In genomic region chr11:11037162-11037732, GRCh38 we compare ENCODE assay signal across 15 cellular contexts.
DNase-seq lines count a peak whose midpoint lies in the region; ATAC-seq and TF ChIP-seq lines count a peak whose summit lies in the region.
"Had no signal": no experiment of that assay in that cellular context is flagged by ENCODE, and none has a peak within 500 bp of the region (broad histone marks: within the 10 kb centered on the region; RNA-seq: fewer than 3 reads in every experiment).

No MANE protein-coding gene starts in this region.

- no peaks in the 10 kb centered on the region for H3K27me3 ChIP-seq in right cardiac atrium (ENCODE audit: control insufficient read depth, insufficient read depth)
- H3K27me3 ChIP-seq in right atrium auricular region: no peaks in the 10 kb centered on the region
- H3K27me3 ChIP-seq in RWPE2 (ENCODE audit: insufficient read depth, poor library complexity, severe bottlenecking): no peaks in the 10 kb centered on the region
- H3K27me3 ChIP-seq: SJCRH30 had no signal

- no peaks in the 10 kb centered on the region for H3K36me3 Mint-ChIP-seq in mesothelial cell of epicardium
- H3K36me3 Mint-ChIP-seq in type B pancreatic cell: no peaks in the 10 kb centered on the region

- H3K4me3 ChIP-seq in right cardiac atrium (ENCODE audit: low read length): no peak overlapping the region
- no peak overlapping the region for H3K4me3 ChIP-seq in right atrium auricular region
- no peak overlapping the region for H3K4me3 ChIP-seq in RWPE2 (ENCODE audit: severe bottlenecking)
- H3K4me3 ChIP-seq: SJCRH30, spleen had no signal

- intact Hi-C loops in right cardiac atrium (cut with DNase I): loop anchor here in 3 of 4 donors (2.0 to 10.0 kb wide), 3 partner anchors 228 to 750 kb away; no protein-coding TSS in a partner anchor

- H3K9me3 ChIP-seq in right cardiac atrium (ENCODE audit: control insufficient read depth, low read length) (no peaks in the 10 kb centered on the region), right atrium auricular region (no peaks in the 10 kb centered on the region), RWPE2 (ENCODE audit: severe bottlenecking) (no peaks in the 10 kb centered on the region)
- H3K9me3 ChIP-seq: SJCRH30, spleen had no signal

- ATAC-seq in right cardiac atrium (peak; percentile 27 to 34), RWPE2 (ENCODE audit: low read depth) (no peak), HG03135 (IDR thresholded peaks at IDR 0.05; ENCODE audit: unreplicated experiment) (no peak), HG02840 (IDR thresholded peaks at IDR 0.05; ENCODE audit: low FRiP score, unreplicated experiment) (no peak)

- 72% methylated on average over 4 of the region's 4 CpGs for WGBS in right cardiac atrium

- H3K4me1 ChIP-seq in right cardiac atrium (ENCODE audit: control insufficient read depth, insufficient read depth, low read length): no peaks in the 10 kb centered on the region
- H3K4me1 ChIP-seq in right atrium auricular region: no peaks in the 10 kb centered on the region
- H3K4me1 ChIP-seq in RWPE2 (ENCODE audit: insufficient read depth, poor library complexity, severe bottlenecking): no peaks in the 10 kb centered on the region
- H3K4me1 ChIP-seq: SJCRH30, spleen had no signal

- no peaks in the 10 kb centered on the region for H3K36me3 ChIP-seq in right atrium auricular region
- H3K36me3 ChIP-seq in RWPE2 (ENCODE audit: low read depth): no peaks in the 10 kb centered on the region
- H3K36me3 ChIP-seq: SJCRH30, spleen had no signal

- H3K4me1 Mint-ChIP-seq in mesothelial cell of epicardium (peaks cover 30% of the 10 kb centered on the region), type B pancreatic cell (ENCODE audit: unreplicated experiment) (peaks cover 10% of the 10 kb centered on the region)

- H3K27ac Mint-ChIP-seq in mesothelial cell of epicardium: no peak overlapping the region
- no peak overlapping the region for H3K27ac Mint-ChIP-seq in type B pancreatic cell
- H3K27ac Mint-ChIP-seq: activated T-helper 2 cell treated with anti-CD3 and anti-CD28 coated beads, Interferon-gamma antibody, Interleukin-2, Interleukin-4, amounts not matched to agents 10 μg/mL and 5 μg/mL and 100 μg/mL, durations not matched to agents 14 hours and 24 hours and 36 hours; nephron progenitor cell had no signal

- no peak for TF ChIP-seq CTCF in right atrium auricular region (IDR thresholded peaks at IDR 0.05)
- TF ChIP-seq CTCF in RWPE2 (IDR thresholded peaks at IDR 0.05; ENCODE audit: poor library complexity, severe bottlenecking): peak; percentile 39
- TF ChIP-seq CTCF in mesothelial cell of epicardium (IDR thresholded peaks at IDR 0.05; ENCODE audit: unreplicated experiment): peak; percentile 27
- TF ChIP-seq CTCF in type B pancreatic cell (conservative IDR thresholded peaks at IDR 0.05): peak; percentile 10

- DNase-seq in right cardiac atrium (no peak), right atrium auricular region (ENCODE audit: low spot score) (no peak), RWPE2 (ENCODE audit: low spot score) (no peak), mesothelial cell of epicardium (ENCODE audit: low spot score in 2 of 2, unreplicated experiment in 2 of 2) (no peak), type B pancreatic cell (ENCODE audit: extremely low spot score, unreplicated experiment) (no peak), kidney tubule cell (ENCODE audit: low spot score) (no peak)
- DNase-seq: activated CD4-positive, CD25-positive, alpha-beta regulatory T cell treated with anti-CD3 and anti-CD28 coated beads, Interleukin-2, amount 50 U/mL, for 72 hours; kidney; spleen had no signal

- H3K27me3 Mint-ChIP-seq in mesothelial cell of epicardium (ENCODE audit: low read depth) (no peaks in the 10 kb centered on the region), type B pancreatic cell (peaks cover 3% of the 10 kb centered on the region)

- H3K9me3 Mint-ChIP-seq in mesothelial cell of epicardium (no peaks in the 10 kb centered on the region), type B pancreatic cell (no peaks in the 10 kb centered on the region)
- H3K9me3 Mint-ChIP-seq: activated T-helper 2 cell treated with anti-CD3 and anti-CD28 coated beads, Interferon-gamma antibody, Interleukin-2, Interleukin-4, amounts not matched to agents 10 μg/mL and 5 μg/mL and 100 μg/mL, durations not matched to agents 14 hours and 24 hours and 36 hours; nephron progenitor cell had no signal

- H3K4me3 Mint-ChIP-seq in mesothelial cell of epicardium: no peak overlapping the region
- H3K4me3 Mint-ChIP-seq in type B pancreatic cell: no peak overlapping the region
- H3K4me3 Mint-ChIP-seq: nephron progenitor cell had no signal

- H3K27ac ChIP-seq in right cardiac atrium (ENCODE audit: low read length): no peak overlapping the region
- no peak overlapping the region for H3K27ac ChIP-seq in right atrium auricular region
- no peak overlapping the region for H3K27ac ChIP-seq in RWPE2 (ENCODE audit: poor library complexity, severe bottlenecking)
- H3K27ac ChIP-seq: epithelial cell of prostate, SJCRH30, spleen had no signal

Comparison
In these comparisons a context has a peak if more than half of its experiments do, and no peak if none do; other contexts are left out.
1. ATAC-seq: peak in right cardiac atrium (2 of 2); none in RWPE2 (single experiment), HG03135 (single experiment) and HG02840 (single experiment).
2. CTCF ChIP-seq: peak in RWPE2 (single experiment), mesothelial cell of epicardium (single experiment) and type B pancreatic cell (single experiment); none in right atrium auricular region (0 of 2).